Comparison of ENCODE assay signal across 16 cellular contexts in the genomic region with DNA sequence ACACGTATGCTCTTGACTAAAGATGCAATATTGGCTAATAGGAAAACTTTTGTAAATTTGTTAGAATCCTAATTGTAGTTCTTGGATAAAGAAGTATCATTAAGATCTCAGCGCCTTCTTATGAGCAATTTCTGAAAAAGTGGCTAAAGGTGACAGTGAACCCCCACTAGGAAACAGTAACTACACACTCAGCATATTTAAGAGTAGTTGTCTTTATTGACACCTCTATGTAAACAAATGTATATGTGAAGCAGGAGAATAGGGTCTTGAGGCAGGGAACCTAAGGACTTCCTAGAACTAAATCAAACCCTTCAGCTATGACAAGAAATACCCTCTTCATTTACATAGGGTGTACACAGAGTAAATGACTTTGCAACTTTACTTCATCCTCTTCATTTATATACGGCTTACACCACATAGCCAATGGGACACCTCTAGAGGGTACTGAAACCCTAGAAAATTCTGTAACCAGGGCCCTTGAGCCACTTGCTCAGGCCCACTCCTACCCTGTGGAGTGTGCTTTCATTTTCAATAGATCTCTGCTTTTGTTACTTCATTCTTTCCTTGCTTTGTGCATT. TPM values are rescaled to one million over a fixed set of nuclear protein-coding genes. Genes with fewer than 3 reads are reported as not detected.
A peak's percentile ranks its signal among the peaks of the same experiment; 100 is the strongest.
DNase-seq lines count a peak whose midpoint lies in the region; ATAC-seq and TF ChIP-seq lines count a peak whose summit lies in the region.
"Had no signal": no experiment of that assay in that cellular context is flagged by ENCODE, and none has a peak within 500 bp of the region (broad histone marks: within the 10 kb centered on the region; RNA-seq: fewer than 3 reads in every experiment).

No MANE protein-coding gene starts in this region.

- ATAC-seq in Right ventricle myocardium superior (ENCODE audit: poor library complexity) (no peak), HG02571 (IDR thresholded peaks at IDR 0.05; ENCODE audit: unreplicated experiment) (peak; percentile 32), HG03521 (IDR thresholded peaks at IDR 0.05; ENCODE audit: unreplicated experiment) (peak; percentile 18)

- no peaks in the 10 kb centered on the region for H3K9me3 ChIP-seq in cardiac muscle cell (ENCODE audit: low read depth)
- H3K9me3 ChIP-seq: right atrium auricular region had no signal

- H3K4me3 ChIP-seq in cardiac muscle cell = peak overlapping the region; percentile 53
- H3K4me3 ChIP-seq: right atrium auricular region had no signal

- no peak for TF ChIP-seq CTCF in cardiac muscle cell (IDR thresholded peaks at IDR 0.05; ENCODE audit: low read depth, low read length)

- peaks cover 39% of the 10 kb centered on the region for H3K36me3 ChIP-seq in cardiac muscle cell

- H3K27me3 ChIP-seq in cardiac muscle cell = no peaks in the 10 kb centered on the region
- H3K27me3 ChIP-seq: dorsolateral prefrontal cortex, right atrium auricular region had no signal

- H3K4me1 ChIP-seq in cardiac muscle cell (ENCODE audit: low read depth) = peaks cover 44% of the 10 kb centered on the region

- no peak overlapping the region for H3K27ac ChIP-seq in cardiac muscle cell
- H3K27ac ChIP-seq: right atrium auricular region had no signal

- DNase-seq in cardiac muscle cell (ENCODE audit: low read depth in 1 of 2, low spot score in 1 of 2) (no peak), Right ventricle myocardium superior (no peak), NCI-H2029 treated with DMSO at 0.1 percent for 48 hours (lab: John Stamatoyannopoulos, UW) (no peak), NCI-H187 (lab: John Stamatoyannopoulos, UW) (no peak), posterior cingulate gyrus (no peak)
- DNase-seq in stimulated activated CD4-positive, alpha-beta T cell treated with anti-CD3 and anti-CD28 coated beads, Interleukin-2, amount 100 ng/mL, for 48 hours = no peak
- DNase-seq: dorsolateral prefrontal cortex, foreskin melanocyte, KG1, naive B cell had no signal

- intact Hi-C loops in Right ventricle myocardium superior (cut with DNase I) = no loop called here
- intact Hi-C loops in posterior cingulate gyrus (cut with DNase I) = no loop called here

RNA-seq across cellular contexts. Expression of a gene that starts 2.8 kb away (rescaled TPM):
- total RNA-seq in cardiac muscle cell (61.7 and 78.0 TPM in 2 replicates), Right ventricle myocardium superior (18.7 TPM)
- polyA plus RNA-seq in cardiac muscle cell = 187 and 193 TPM in 2 replicates

RNA-seq across cellular contexts. Expression of a gene that starts 13.7 kb away (rescaled TPM):
- total RNA-seq in cardiac muscle cell (10.9 and 16.0 TPM in 2 replicates), Right ventricle myocardium superior (29.9 TPM)
- polyA plus RNA-seq in cardiac muscle cell = 17.7 and 43.6 TPM in 2 replicates

RNA-seq across cellular contexts. Expression of a gene that starts 56.0 kb away (rescaled TPM):
- total RNA-seq in cardiac muscle cell (not detected in 2 replicates), Right ventricle myocardium superior (not detected)
- polyA plus RNA-seq in cardiac muscle cell = 0.31 TPM in 1 of 2 replicates, not detected in the other
- total RNA-seq: dorsolateral prefrontal cortex, kidney epithelial cell, right atrium auricular region, temporal lobe had no signal
- polyA plus RNA-seq: adipose tissue had no signal
